In the genomic region with DNA sequence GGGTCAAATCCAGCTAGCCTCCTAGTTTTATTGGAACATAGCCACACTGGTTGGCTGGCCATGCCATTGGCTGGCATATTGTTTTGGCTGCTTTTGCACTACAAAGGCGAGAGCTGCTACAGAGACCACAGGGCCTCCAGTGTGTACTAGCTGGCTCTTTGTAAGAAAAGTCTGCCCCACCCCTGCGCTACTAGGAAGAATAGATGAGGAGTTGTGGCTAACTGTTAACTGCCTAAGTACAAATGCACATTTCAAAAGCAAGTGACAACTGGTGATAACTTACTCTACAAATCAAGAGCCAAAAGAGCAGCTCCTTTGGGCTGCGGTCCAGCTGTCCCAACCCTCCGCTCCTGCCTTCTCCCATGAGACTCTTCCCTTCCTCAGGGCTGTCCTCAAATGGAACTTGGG, we compare ENCODE assay signal across 8 cellular contexts.
DNase-seq lines count a peak whose midpoint lies in the region; ATAC-seq lines count a peak whose summit lies in the region.

No MANE protein-coding gene starts in this region.

- no peaks in the 10 kb centered on the region for H3K27me3 Mint-ChIP-seq in activated CD8-positive, alpha-beta T cell treated with anti-CD3 and anti-CD28 coated beads, Interleukin-2, amount 10 ng/mL, durations not matched to agents 7 days and 5 days (ENCODE audit: low read depth)
- no peaks in the 10 kb centered on the region for H3K27me3 Mint-ChIP-seq in stimulated activated memory B cell treated with anti-CD40 and anti-IgM and Interleukin-4, amounts not matched to agents 10 μg/mL and 1 μg/mL and 100 μg/mL, for 72 hours

- ATAC-seq in activated CD8-positive, alpha-beta T cell treated with anti-CD3 and anti-CD28 coated beads, Interleukin-2, amount 10 ng/mL, durations not matched to agents 7 days and 5 days = peak; percentile 73
- peak; percentile 71 for ATAC-seq in left ventricle myocardium superior
- no peak for ATAC-seq in HG02763 (IDR thresholded peaks at IDR 0.05; ENCODE audit: unreplicated experiment)
- ATAC-seq in stimulated activated memory B cell treated with anti-CD40 and anti-IgM and Interleukin-4, amounts not matched to agents 10 μg/mL and 1 μg/mL and 100 μg/mL, for 72 hours = no peak

- peaks cover 30 to 36% (median 34%) of the 10 kb centered on the region in 3 donors for H3K4me1 ChIP-seq in skeletal muscle tissue (ENCODE audit: control insufficient read depth in 3 of 3, insufficient read depth in 3 of 3, low read length in 3 of 3)

- POLR2A ChIA-PET in activated CD8-positive, alpha-beta T cell treated with anti-CD3 and anti-CD28 coated beads, Interleukin-2, amount 10 ng/mL, durations not matched to agents 7 days and 5 days (lab: Charles Lee) = interaction anchor here (0.7 to 9.1 kb wide), 13 partner anchors 10 to 77 kb away, joined by 3 to 78 read pairs (median 5); a partner anchor contains a TSS

- peaks cover 81% of the 10 kb centered on the region for H3K4me1 Mint-ChIP-seq in activated CD8-positive, alpha-beta T cell treated with anti-CD3 and anti-CD28 coated beads, Interleukin-2, amount 10 ng/mL, durations not matched to agents 7 days and 5 days (ENCODE audit: low read depth)
- peaks cover 35% of the 10 kb centered on the region for H3K4me1 Mint-ChIP-seq in stimulated activated memory B cell treated with anti-CD40 and anti-IgM and Interleukin-4, amounts not matched to agents 10 μg/mL and 1 μg/mL and 100 μg/mL, for 72 hours

- peaks cover 49% of the 10 kb centered on the region for H3K36me3 Mint-ChIP-seq in activated CD8-positive, alpha-beta T cell treated with anti-CD3 and anti-CD28 coated beads, Interleukin-2, amount 10 ng/mL, durations not matched to agents 7 days and 5 days (ENCODE audit: low read depth)
- H3K36me3 Mint-ChIP-seq in stimulated activated memory B cell treated with anti-CD40 and anti-IgM and Interleukin-4, amounts not matched to agents 10 μg/mL and 1 μg/mL and 100 μg/mL, for 72 hours = peaks cover 13% of the 10 kb centered on the region

- H3K36me3 ChIP-seq in skeletal muscle tissue (ENCODE audit: control insufficient read depth in 3 of 3, insufficient read depth in 3 of 3, low read length in 3 of 3) = no peaks in the 10 kb centered on the region

- peak overlapping the region; percentile 94 for H3K27ac Mint-ChIP-seq in activated CD8-positive, alpha-beta T cell treated with anti-CD3 and anti-CD28 coated beads, Interleukin-2, amount 10 ng/mL, durations not matched to agents 7 days and 5 days
- no peak overlapping the region for H3K27ac Mint-ChIP-seq in stimulated activated memory B cell treated with anti-CD40 and anti-IgM and Interleukin-4, amounts not matched to agents 10 μg/mL and 1 μg/mL and 100 μg/mL, for 72 hours

- peak overlapping the region in 2 of 3 donors; percentile 10 to 34 for H3K9ac ChIP-seq in skeletal muscle tissue (ENCODE audit: low read depth in 1 of 3, low read length in 3 of 3)

- CTCF ChIA-PET in activated CD8-positive, alpha-beta T cell treated with anti-CD3 and anti-CD28 coated beads, Interleukin-2, amount 10 ng/mL, durations not matched to agents 7 days and 5 days (lab: Charles Lee) = interaction anchor here (0.6 to 5.3 kb wide), 14 partner anchors 8 to 100 kb away, joined by 3 to 42 read pairs (median 4); a partner anchor contains a TSS

- peak overlapping the region; percentile 78 for H3K27ac ChIP-seq in skeletal muscle tissue (ENCODE audit: low read depth, low read length)

- intact Hi-C loops in left ventricle myocardium superior (cut with micrococcal nuclease) = no loop called here

- no peaks in the 10 kb centered on the region for H3K9me3 Mint-ChIP-seq in activated CD8-positive, alpha-beta T cell treated with anti-CD3 and anti-CD28 coated beads, Interleukin-2, amount 10 ng/mL, durations not matched to agents 7 days and 5 days (ENCODE audit: insufficient read depth)
- no peaks in the 10 kb centered on the region for H3K9me3 Mint-ChIP-seq in stimulated activated memory B cell treated with anti-CD40 and anti-IgM and Interleukin-4, amounts not matched to agents 10 μg/mL and 1 μg/mL and 100 μg/mL, for 72 hours

- H3K9me3 ChIP-seq in skeletal muscle tissue (ENCODE audit: control insufficient read depth in 3 of 3, low read length in 3 of 3) = no peaks in the 10 kb centered on the region

- no peaks in the 10 kb centered on the region for H3K27me3 ChIP-seq in skeletal muscle tissue (ENCODE audit: control insufficient read depth in 3 of 3, insufficient read depth in 3 of 3, low read length in 3 of 3)

- DNase-seq in Jurkat, Clone E6-1 (ENCODE audit: low read depth, low spot score) = peak; percentile 95
- peak; percentile 78 for DNase-seq in activated CD8-positive, alpha-beta T cell treated with anti-CD3 and anti-CD28 coated beads, Interleukin-2, amount 10 ng/mL, durations not matched to agents 7 days and 5 days
- peak; percentile 77 for DNase-seq in left ventricle myocardium superior
- DNase-seq in NCI-H524 (lab: John Stamatoyannopoulos, UW) = no peak
- no peak for DNase-seq in H4 (ENCODE audit: low spot score)

- H3K4me3 Mint-ChIP-seq in activated CD8-positive, alpha-beta T cell treated with anti-CD3 and anti-CD28 coated beads, Interleukin-2, amount 10 ng/mL, durations not matched to agents 7 days and 5 days = peak overlapping the region; percentile 64
- H3K4me3 Mint-ChIP-seq in stimulated activated memory B cell treated with anti-CD40 and anti-IgM and Interleukin-4, amounts not matched to agents 10 μg/mL and 1 μg/mL and 100 μg/mL, for 72 hours = no peak overlapping the region

- H3K4me3 ChIP-seq in Jurkat, Clone E6-1 (ENCODE audit: low read length) = peak overlapping the region; percentile 35
- peak overlapping the region; percentile 25 to 52 (median 44) for H3K4me3 ChIP-seq in skeletal muscle tissue (ENCODE audit: low read length in 3 of 3)

Comparison
In these comparisons a context has a peak if more than half of its experiments do, and no peak if none do; other contexts are left out.
1. DNase-seq: peak in Jurkat, Clone E6-1 (single experiment), activated CD8-positive, alpha-beta T cell treated with anti-CD3 and anti-CD28 coated beads, Interleukin-2, amount 10 ng/mL, durations not matched to agents 7 days and 5 days (single experiment) and left ventricle myocardium superior (single experiment); none in NCI-H524 (0 of 2) and H4 (single experiment).
2. ATAC-seq: peak in activated CD8-positive, alpha-beta T cell treated with anti-CD3 and anti-CD28 coated beads, Interleukin-2, amount 10 ng/mL, durations not matched to agents 7 days and 5 days (single experiment) and left ventricle myocardium superior (single experiment); none in HG02763 (single experiment) and stimulated activated memory B cell treated with anti-CD40 and anti-IgM and Interleukin-4, amounts not matched to agents 10 μg/mL and 1 μg/mL and 100 μg/mL, for 72 hours (single experiment).